1 cellular context compared by ENCODE assay signal in genomic region chr10:13338337-13339128, GRCh38.
TF ChIP-seq lines count a peak whose summit lies in the region.

No MANE protein-coding gene starts in this region.

TF ChIP-seq in WTC11, 78 proteins besides CTCF, POLR2A, EP300 and RAD21 (continued from another document):
- TF ChIP-seq PRDM15 (CRISPR knock-in tag; IDR thresholded peaks at IDR 0.05) (no peak), HMGA2 (CRISPR knock-in tag; IDR thresholded peaks at IDR 0.05) (no peak), ZBTB43 (CRISPR knock-in tag; IDR thresholded peaks at IDR 0.05) (no peak), SMAD4 (CRISPR knock-in tag; IDR thresholded peaks at IDR 0.05) (no peak)
- TF ChIP-seq, protein P1, sequence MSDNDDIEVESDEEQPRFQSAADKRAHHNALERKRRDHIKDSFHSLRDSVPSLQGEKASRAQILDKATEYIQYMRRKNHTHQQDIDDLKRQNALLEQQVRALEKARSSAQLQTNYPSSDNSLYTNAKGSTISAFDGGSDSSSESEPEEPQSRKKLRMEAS (CRISPR knock-in tag; IDR thresholded peaks at IDR 0.05), result no peak
- TF ChIP-seq, protein P2, sequence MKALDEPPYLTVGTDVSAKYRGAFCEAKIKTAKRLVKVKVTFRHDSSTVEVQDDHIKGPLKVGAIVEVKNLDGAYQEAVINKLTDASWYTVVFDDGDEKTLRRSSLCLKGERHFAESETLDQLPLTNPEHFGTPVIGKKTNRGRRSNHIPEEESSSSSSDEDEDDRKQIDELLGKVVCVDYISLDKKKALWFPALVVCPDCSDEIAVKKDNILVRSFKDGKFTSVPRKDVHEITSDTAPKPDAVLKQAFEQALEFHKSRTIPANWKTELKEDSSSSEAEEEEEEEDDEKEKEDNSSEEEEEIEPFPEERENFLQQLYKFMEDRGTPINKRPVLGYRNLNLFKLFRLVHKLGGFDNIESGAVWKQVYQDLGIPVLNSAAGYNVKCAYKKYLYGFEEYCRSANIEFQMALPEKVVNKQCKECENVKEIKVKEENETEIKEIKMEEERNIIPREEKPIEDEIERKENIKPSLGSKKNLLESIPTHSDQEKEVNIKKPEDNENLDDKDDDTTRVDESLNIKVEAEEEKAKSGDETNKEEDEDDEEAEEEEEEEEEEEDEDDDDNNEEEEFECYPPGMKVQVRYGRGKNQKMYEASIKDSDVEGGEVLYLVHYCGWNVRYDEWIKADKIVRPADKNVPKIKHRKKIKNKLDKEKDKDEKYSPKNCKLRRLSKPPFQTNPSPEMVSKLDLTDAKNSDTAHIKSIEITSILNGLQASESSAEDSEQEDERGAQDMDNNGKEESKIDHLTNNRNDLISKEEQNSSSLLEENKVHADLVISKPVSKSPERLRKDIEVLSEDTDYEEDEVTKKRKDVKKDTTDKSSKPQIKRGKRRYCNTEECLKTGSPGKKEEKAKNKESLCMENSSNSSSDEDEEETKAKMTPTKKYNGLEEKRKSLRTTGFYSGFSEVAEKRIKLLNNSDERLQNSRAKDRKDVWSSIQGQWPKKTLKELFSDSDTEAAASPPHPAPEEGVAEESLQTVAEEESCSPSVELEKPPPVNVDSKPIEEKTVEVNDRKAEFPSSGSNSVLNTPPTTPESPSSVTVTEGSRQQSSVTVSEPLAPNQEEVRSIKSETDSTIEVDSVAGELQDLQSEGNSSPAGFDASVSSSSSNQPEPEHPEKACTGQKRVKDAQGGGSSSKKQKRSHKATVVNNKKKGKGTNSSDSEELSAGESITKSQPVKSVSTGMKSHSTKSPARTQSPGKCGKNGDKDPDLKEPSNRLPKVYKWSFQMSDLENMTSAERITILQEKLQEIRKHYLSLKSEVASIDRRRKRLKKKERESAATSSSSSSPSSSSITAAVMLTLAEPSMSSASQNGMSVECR (CRISPR knock-in tag; IDR thresholded peaks at IDR 0.05; ENCODE audit: borderline replicate concordance), result no peak
